Comparison of ENCODE assay signal across 8 cellular contexts in genomic region chr9:70260007-70260443, GRCh38. TPM values are rescaled to one million over a fixed set of nuclear protein-coding genes. Genes with fewer than 3 reads are reported as not detected.
DNase-seq lines count a peak whose midpoint lies in the region; ATAC-seq and TF ChIP-seq lines count a peak whose summit lies in the region.

No MANE protein-coding gene starts in this region.

- peaks cover 30 to 38% of the 10 kb centered on the region in 2 donors for H3K36me3 Mint-ChIP-seq in CD14-positive monocyte
- peaks cover 13% of the 10 kb centered on the region for H3K36me3 Mint-ChIP-seq in effector memory CD8-positive, alpha-beta T cell (ENCODE audit: insufficient read depth)
- peaks cover 47% of the 10 kb centered on the region for H3K36me3 Mint-ChIP-seq in nephron progenitor cell (ENCODE audit: low read depth)

- intact Hi-C loops in CD14-positive monocyte (cut with micrococcal nuclease), result no loop called here

- H3K27ac Mint-ChIP-seq in CD14-positive monocyte, result peak overlapping the region in 5 of 7 donors; percentile 22 to 98 (median 93)
- H3K27ac Mint-ChIP-seq in effector memory CD8-positive, alpha-beta T cell, result peak overlapping the region; percentile 96 to 98
- no peak overlapping the region for H3K27ac Mint-ChIP-seq in nephron progenitor cell

- H3K27me3 Mint-ChIP-seq in CD14-positive monocyte (ENCODE audit: low read depth in 3 of 3), result peaks cover 0 to 3% (median 0%) of the 10 kb centered on the region in 3 donors
- H3K27me3 Mint-ChIP-seq in effector memory CD8-positive, alpha-beta T cell, result no peaks in the 10 kb centered on the region
- no peaks in the 10 kb centered on the region for H3K27me3 Mint-ChIP-seq in nephron progenitor cell (ENCODE audit: low read depth, poor library complexity)

- H3K4me1 Mint-ChIP-seq in CD14-positive monocyte, result peaks cover 53% of the 10 kb centered on the region
- peaks cover 40 to 53% of the 10 kb centered on the region in 2 donors for H3K4me1 Mint-ChIP-seq in effector memory CD8-positive, alpha-beta T cell (ENCODE audit: low read depth in 2 of 2)
- H3K4me1 Mint-ChIP-seq in nephron progenitor cell, result peaks cover 68% of the 10 kb centered on the region

- no peak for ATAC-seq in effector memory CD8-positive, alpha-beta T cell (replicated peaks)
- no peak for ATAC-seq in GM18867 (IDR thresholded peaks at IDR 0.05; ENCODE audit: unreplicated experiment)
- ATAC-seq in GM21447 (IDR thresholded peaks at IDR 0.05; ENCODE audit: unreplicated experiment), result no peak
- no peak for ATAC-seq in HG02610 (IDR thresholded peaks at IDR 0.05; ENCODE audit: unreplicated experiment)

- DNase-seq in CD14-positive monocyte (ENCODE audit: low spot score) (no peak), NCI-H69 (lab: John Stamatoyannopoulos, UW) (peak; percentile 36), nephron progenitor cell (no peak), ureter (ENCODE audit: low spot score) (no peak)
- DNase-seq in effector memory CD8-positive, alpha-beta T cell, result no peak

- no peak for TF ChIP-seq CTCF in CD14-positive monocyte (IDR thresholded peaks at IDR 0.05)
- no peak for TF ChIP-seq CTCF in nephron progenitor cell (IDR thresholded peaks at IDR 0.05)

- peak overlapping the region; percentile 92 to 94 for H3K4me3 Mint-ChIP-seq in CD14-positive monocyte
- peak overlapping the region; percentile 86 to 95 for H3K4me3 Mint-ChIP-seq in effector memory CD8-positive, alpha-beta T cell
- H3K4me3 Mint-ChIP-seq in nephron progenitor cell, result peak overlapping the region; percentile 96

- H3K9me3 Mint-ChIP-seq in CD14-positive monocyte (peaks cover 0 to 3% (median 0%) of the 10 kb centered on the region in 7 donors), nephron progenitor cell (no peaks in the 10 kb centered on the region)
- H3K9me3 Mint-ChIP-seq in effector memory CD8-positive, alpha-beta T cell, result no peaks in the 10 kb centered on the region

RNA-seq across cellular contexts. Expression of gene SMC5, which starts 1.2 kb away (rescaled TPM):
- polyA plus RNA-seq in CD14-positive monocyte, result 1 to 10 TPM; 4.9 to 5.1 TPM
- 54.4 TPM for total RNA-seq in ureter
